Comparison of ENCODE assay signal across 10 cellular contexts in genomic region chr16:85491798-85492616, GRCh38.
A peak's percentile ranks its signal among the peaks of the same experiment; 100 is the strongest.
DNase-seq lines count a peak whose midpoint lies in the region; ATAC-seq and TF ChIP-seq lines count a peak whose summit lies in the region.
"Had no signal": no experiment of that assay in that cellular context is flagged by ENCODE, and none has a peak within 500 bp of the region (broad histone marks: within the 10 kb centered on the region; RNA-seq: fewer than 3 reads in every experiment).

No MANE protein-coding gene starts in this region.

- H3K27me3 Mint-ChIP-seq in activated T-cell treated with anti-CD3 and anti-CD28 coated beads, Interleukin-2, amount 50 U/mL, for 24 hours, result no peaks in the 10 kb centered on the region

- H3K4me1 ChIP-seq in esophagus muscularis mucosa, result peaks cover 22 to 30% (median 23%) of the 10 kb centered on the region in 4 donors
- peaks cover 22% of the 10 kb centered on the region for H3K4me1 ChIP-seq in vagina

- H3K27ac ChIP-seq in esophagus muscularis mucosa (replicated peaks in 1 of 4) (peak overlapping the region; percentile 13 to 61 (median 44)), vagina (peak overlapping the region; percentile 7)

- TF ChIP-seq POLR2A in esophagus muscularis mucosa (IDR thresholded peaks at IDR 0.05; ENCODE audit: low read depth) (no peak), vagina (IDR thresholded peaks at IDR 0.05) (no peak)

- WGBS in esophagus muscularis mucosa, result 43% methylated on average over 7 of the region's 25 CpGs

- H3K27me3 ChIP-seq in esophagus muscularis mucosa, result no peaks in the 10 kb centered on the region
- H3K27me3 ChIP-seq in vagina, result no peaks in the 10 kb centered on the region

- H3K4me3 ChIP-seq in esophagus muscularis mucosa (no peak overlapping the region), vagina (peak overlapping the region in 1 of 2 donors; percentile 12)

- no peak for TF ChIP-seq CTCF in esophagus muscularis mucosa (IDR thresholded peaks at IDR 0.05)
- TF ChIP-seq CTCF in vagina (IDR thresholded peaks at IDR 0.05), result no peak

- intact Hi-C loops in esophagus muscularis mucosa (cut with DNase I), result no loop called here
- intact Hi-C loops in vagina (cut with DNase I), result no loop called here

- TF ChIP-seq EP300 in esophagus muscularis mucosa (IDR thresholded peaks at IDR 0.05), result no peak

- ATAC-seq in HG03439 (IDR thresholded peaks at IDR 0.05; ENCODE audit: unreplicated experiment) (no peak), HG03442 (IDR thresholded peaks at IDR 0.05; ENCODE audit: unreplicated experiment) (no peak)

- H3K9me3 ChIP-seq in esophagus muscularis mucosa, result no peaks in the 10 kb centered on the region
- no peaks in the 10 kb centered on the region for H3K9me3 ChIP-seq in vagina

- H3K4me3 Mint-ChIP-seq in activated T-cell treated with anti-CD3 and anti-CD28 coated beads, Interleukin-2, amount 50 U/mL, for 24 hours, result no peak overlapping the region
- H3K4me3 Mint-ChIP-seq: activated CD4-positive, alpha-beta T cell treated with anti-CD3 and anti-CD28 coated beads, Interleukin-2, amount 10 ng/mL, durations not matched to agents 24 days and 14 days had no signal

- H3K4me1 Mint-ChIP-seq in activated T-cell treated with anti-CD3 and anti-CD28 coated beads, Interleukin-2, amount 50 U/mL, for 24 hours (ENCODE audit: low read depth), result peaks cover 5% of the 10 kb centered on the region
- H3K4me1 Mint-ChIP-seq: activated CD4-positive, alpha-beta T cell treated with anti-CD3 and anti-CD28 coated beads, Interleukin-2, amount 10 ng/mL, durations not matched to agents 24 days and 14 days had no signal

- no peak overlapping the region for H3K27ac Mint-ChIP-seq in activated T-cell treated with anti-CD3 and anti-CD28 coated beads, Interleukin-2, amount 50 U/mL, for 24 hours
- H3K27ac Mint-ChIP-seq: activated CD4-positive, alpha-beta T cell treated with anti-CD3 and anti-CD28 coated beads, Interleukin-2, amount 10 ng/mL, durations not matched to agents 24 days and 14 days had no signal

- no peaks in the 10 kb centered on the region for H3K9me3 Mint-ChIP-seq in activated T-cell treated with anti-CD3 and anti-CD28 coated beads, Interleukin-2, amount 50 U/mL, for 24 hours
- H3K9me3 Mint-ChIP-seq: activated CD4-positive, alpha-beta T cell treated with anti-CD3 and anti-CD28 coated beads, Interleukin-2, amount 10 ng/mL, durations not matched to agents 24 days and 14 days had no signal

- H3K36me3 ChIP-seq in esophagus muscularis mucosa (no peaks in the 10 kb centered on the region), vagina (no peaks in the 10 kb centered on the region)

- DNase-seq in activated T-cell treated with anti-CD3 and anti-CD28 coated beads, Interleukin-2, amount 50 U/mL, for 24 hours, result peak; percentile 32
- DNase-seq in activated T-cell treated with anti-CD3 and anti-CD28 coated beads, Interleukin-2, amount 50 U/mL, for 48 hours, result no peak
- DNase-seq in esophagus muscularis mucosa (ENCODE audit: extremely low spot score) (no peak), middle frontal gyrus (ENCODE audit: extremely low spot score, low spot score) (peak; percentile 4), vagina (ENCODE audit: extremely low spot score in 2 of 2) (no peak), Kasumi-1 (lab: John Stamatoyannopoulos, UW) (no peak)
- DNase-seq: activated CD4-positive, alpha-beta T cell treated with anti-CD3 and anti-CD28 coated beads, Interleukin-2, amount 10 ng/mL, durations not matched to agents 24 days and 14 days; NCI-H187 treated with DMSO at 0.1 percent for 48 hours had no signal

- no peaks in the 10 kb centered on the region for H3K36me3 Mint-ChIP-seq in activated T-cell treated with anti-CD3 and anti-CD28 coated beads, Interleukin-2, amount 50 U/mL, for 24 hours (ENCODE audit: low read depth)

Comparison
In these comparisons a context has a peak if more than half of its experiments do, and no peak if none do; other contexts are left out.
1. DNase-seq: peak in activated T-cell treated with anti-CD3 and anti-CD28 coated beads, Interleukin-2, amount 50 U/mL, for 24 hours (single experiment) and middle frontal gyrus (single experiment); none in activated T-cell treated with anti-CD3 and anti-CD28 coated beads, Interleukin-2, amount 50 U/mL, for 48 hours (0 of 2), esophagus muscularis mucosa (single experiment), vagina (0 of 2) and Kasumi-1 (0 of 2).